8 cellular contexts compared by ENCODE assay signal in the genomic region with DNA sequence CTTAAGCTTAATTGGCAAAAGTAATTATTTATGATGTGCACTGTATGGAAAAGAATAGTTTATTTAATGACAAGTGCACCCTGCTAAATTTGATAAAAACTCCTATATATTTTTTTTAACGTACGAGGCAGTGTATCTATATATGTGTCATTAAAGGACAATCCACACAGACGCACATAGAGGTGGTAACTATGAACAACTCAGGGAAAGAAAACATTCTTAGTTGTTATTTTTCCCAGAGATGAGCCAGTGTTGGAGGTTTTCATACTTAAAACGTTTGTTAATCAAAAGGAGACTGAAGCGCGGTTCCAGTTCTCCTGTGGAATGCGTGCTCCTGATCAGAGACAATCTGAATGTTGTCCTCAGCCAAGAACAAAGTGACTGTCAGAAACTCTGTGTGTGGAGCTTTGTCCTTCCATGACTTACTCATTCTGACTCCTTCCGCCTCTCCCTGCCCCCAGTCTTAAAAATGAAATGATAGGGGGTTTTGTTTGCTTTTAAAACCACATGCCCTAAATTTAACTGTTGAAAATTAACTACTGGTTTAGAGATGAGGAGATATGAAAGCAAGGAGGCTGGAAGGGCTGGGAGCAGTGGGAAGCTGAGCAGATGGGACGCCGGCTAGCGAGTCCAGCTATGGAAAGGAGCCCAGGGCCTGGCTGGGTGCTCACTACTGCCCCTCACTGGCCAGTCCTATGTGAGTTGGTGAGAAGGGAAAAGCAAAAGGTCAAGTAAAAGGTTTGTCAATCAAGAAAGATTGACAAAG.
DNase-seq lines count a peak whose midpoint lies in the region; ATAC-seq and TF ChIP-seq lines count a peak whose summit lies in the region.

No MANE protein-coding gene starts in this region.

- H3K27ac Mint-ChIP-seq in mesothelial cell of epicardium: peak overlapping the region; percentile 87

- no peaks in the 10 kb centered on the region for H3K9me3 Mint-ChIP-seq in mesothelial cell of epicardium

- H3K4me1 ChIP-seq in ectodermal cell (ENCODE audit: control insufficient read depth, insufficient read depth, low read length): peaks cover 11% of the 10 kb centered on the region

- ATAC-seq in GM18867 (IDR thresholded peaks at IDR 0.05; ENCODE audit: unreplicated experiment) (no peak), HG03442 (IDR thresholded peaks at IDR 0.05; ENCODE audit: unreplicated experiment) (no peak), HG02870 (IDR thresholded peaks at IDR 0.05; ENCODE audit: unreplicated experiment) (no peak)

- H3K4me1 Mint-ChIP-seq in mesothelial cell of epicardium: peaks cover 53% of the 10 kb centered on the region

- DNase-seq in COLO829 (ENCODE audit: low spot score) (peak; percentile 85), MG63 (peak; percentile 17), mesothelial cell of epicardium (ENCODE audit: low spot score in 2 of 2, unreplicated experiment in 2 of 2) (peak in 1 of 2 experiments; percentile 54), cerebellar nuclear complex (lab: John Stamatoyannopoulos, UW) (no peak)

- 58 to 69% methylated on average over 8 to 11 of the region's 11 CpGs for WGBS in ectodermal cell, 2 experiments

- peak; percentile 46 for TF ChIP-seq CTCF in mesothelial cell of epicardium (IDR thresholded peaks at IDR 0.05; ENCODE audit: unreplicated experiment)

- H3K27me3 ChIP-seq in MG63 (no peaks in the 10 kb centered on the region), ectodermal cell (ENCODE audit: control insufficient read depth, insufficient read depth, low read length, poor library complexity, severe bottlenecking) (no peaks in the 10 kb centered on the region)

- H3K9me3 ChIP-seq in MG63 (no peaks in the 10 kb centered on the region), ectodermal cell (ENCODE audit: control insufficient read depth, low read length) (no peaks in the 10 kb centered on the region)

- peak overlapping the region; percentile 70 for H3K27ac ChIP-seq in ectodermal cell (ENCODE audit: insufficient read depth, low read depth, low read length, poor library complexity, severe bottlenecking)

- peaks cover 26% of the 10 kb centered on the region for H3K36me3 Mint-ChIP-seq in mesothelial cell of epicardium

- H3K36me3 ChIP-seq in MG63 (no peaks in the 10 kb centered on the region), ectodermal cell (ENCODE audit: control insufficient read depth, insufficient read depth, low read length) (no peaks in the 10 kb centered on the region)

- H3K27me3 Mint-ChIP-seq in mesothelial cell of epicardium (ENCODE audit: low read depth): no peaks in the 10 kb centered on the region

- peak overlapping the region; percentile 24 for H3K4me3 Mint-ChIP-seq in mesothelial cell of epicardium

- H3K4me3 ChIP-seq in MG63: no peak overlapping the region
- H3K4me3 ChIP-seq in ectodermal cell (ENCODE audit: insufficient read depth, low read depth, low read length): no peak overlapping the region

Comparison
In these comparisons a context has a peak if more than half of its experiments do, and no peak if none do; other contexts are left out.
1. DNase-seq: peak in COLO829 (single experiment) and MG63 (single experiment); none in cerebellar nuclear complex (0 of 2).